In genomic region chr4:87422104-87423052, GRCh38 we compare ENCODE assay signal across 1 cellular context.
TF ChIP-seq lines count a peak whose summit lies in the region.

Gene NUDT9 (plus strand): TSS chr4:87422573. CDS start chr4:87422906, 333 bp downstream.

TF ChIP-seq in HepG2, 621 proteins besides CTCF, POLR2A, EP300 and RAD21 (continued from another document and continues in another):
- TF ChIP-seq, protein P1, sequence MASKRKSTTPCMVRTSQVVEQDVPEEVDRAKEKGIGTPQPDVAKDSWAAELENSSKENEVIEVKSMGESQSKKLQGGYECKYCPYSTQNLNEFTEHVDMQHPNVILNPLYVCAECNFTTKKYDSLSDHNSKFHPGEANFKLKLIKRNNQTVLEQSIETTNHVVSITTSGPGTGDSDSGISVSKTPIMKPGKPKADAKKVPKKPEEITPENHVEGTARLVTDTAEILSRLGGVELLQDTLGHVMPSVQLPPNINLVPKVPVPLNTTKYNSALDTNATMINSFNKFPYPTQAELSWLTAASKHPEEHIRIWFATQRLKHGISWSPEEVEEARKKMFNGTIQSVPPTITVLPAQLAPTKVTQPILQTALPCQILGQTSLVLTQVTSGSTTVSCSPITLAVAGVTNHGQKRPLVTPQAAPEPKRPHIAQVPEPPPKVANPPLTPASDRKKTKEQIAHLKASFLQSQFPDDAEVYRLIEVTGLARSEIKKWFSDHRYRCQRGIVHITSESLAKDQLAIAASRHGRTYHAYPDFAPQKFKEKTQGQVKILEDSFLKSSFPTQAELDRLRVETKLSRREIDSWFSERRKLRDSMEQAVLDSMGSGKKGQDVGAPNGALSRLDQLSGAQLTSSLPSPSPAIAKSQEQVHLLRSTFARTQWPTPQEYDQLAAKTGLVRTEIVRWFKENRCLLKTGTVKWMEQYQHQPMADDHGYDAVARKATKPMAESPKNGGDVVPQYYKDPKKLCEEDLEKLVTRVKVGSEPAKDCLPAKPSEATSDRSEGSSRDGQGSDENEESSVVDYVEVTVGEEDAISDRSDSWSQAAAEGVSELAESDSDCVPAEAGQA (IDR thresholded peaks at IDR 0.05; ENCODE audit: low read depth): 0 out of 2 replicates have a peak, but pooled peaks have one; percentile 21
- TF ChIP-seq, protein P1 (CRISPR knock-in tag; IDR thresholded peaks at IDR 0.05; ENCODE audit: borderline replicate concordance): 0 out of 2 replicates have a peak, but pooled peaks have one; percentile 47
- TF ChIP-seq MBNL3 (CRISPR knock-in tag; conservative IDR thresholded peaks at IDR 0.05): no peak
- no peak; the same call in 1 of the 2 replicates for TF ChIP-seq MIXL1 (CRISPR knock-in tag; IDR thresholded peaks at IDR 0.05)
- TF ChIP-seq ZNF674 (CRISPR knock-in tag; IDR thresholded peaks at IDR 0.05; ENCODE audit: low read depth): no peak
- TF ChIP-seq ZBTB1 (CRISPR knock-in tag; IDR thresholded peaks at IDR 0.05; ENCODE audit: borderline replicate concordance): no peak
- peak; percentile 99 for TF ChIP-seq ZNF501 (CRISPR knock-in tag; IDR thresholded peaks at IDR 0.05)
- peak; percentile 71 for TF ChIP-seq HDAC2 (CRISPR knock-in tag; IDR thresholded peaks at IDR 0.05)
- peak; percentile 91; the same call in 1 of the 2 replicates for TF ChIP-seq ISX (CRISPR knock-in tag; conservative IDR thresholded peaks at IDR 0.05)
- TF ChIP-seq ZFP36L1 (CRISPR knock-in tag; IDR thresholded peaks at IDR 0.05): peak; percentile 83
- TF ChIP-seq NKX3-1 (CRISPR knock-in tag; IDR thresholded peaks at IDR 0.05): peak; percentile 72; the same call in 1 of the 2 replicates
- TF ChIP-seq, protein P2, sequence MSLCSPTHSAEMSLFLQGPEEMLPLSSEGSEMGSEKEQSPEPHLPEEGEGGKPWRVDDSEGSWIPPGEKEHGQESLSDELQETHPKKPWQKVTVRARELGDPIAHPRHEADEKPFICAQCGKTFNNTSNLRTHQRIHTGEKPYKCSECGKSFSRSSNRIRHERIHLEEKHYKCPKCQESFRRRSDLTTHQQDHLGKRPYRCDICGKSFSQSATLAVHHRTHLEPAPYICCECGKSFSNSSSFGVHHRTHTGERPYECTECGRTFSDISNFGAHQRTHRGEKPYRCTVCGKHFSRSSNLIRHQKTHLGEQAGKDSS (CRISPR knock-in tag; IDR thresholded peaks at IDR 0.05; ENCODE audit: borderline replicate concordance, low read depth): peak; percentile 51; the same call in 1 of the 2 replicates
- TF ChIP-seq ZNF329 (CRISPR knock-in tag; IDR thresholded peaks at IDR 0.05; ENCODE audit: low read depth): no peak
- TF ChIP-seq GRHL1 (CRISPR knock-in tag; conservative IDR thresholded peaks at IDR 0.05): no peak
- no peak for TF ChIP-seq NFE2L1 (CRISPR knock-in tag; IDR thresholded peaks at IDR 0.05; ENCODE audit: borderline replicate concordance)
- 0 out of 2 replicates have a peak, but pooled peaks have one; percentile 70 for TF ChIP-seq HINFP (CRISPR knock-in tag; IDR thresholded peaks at IDR 0.05; ENCODE audit: low read depth)
- TF ChIP-seq PHF5A (CRISPR knock-in tag; IDR thresholded peaks at IDR 0.05; ENCODE audit: low read depth, unreplicated experiment): no peak
- TF ChIP-seq NFE2L2 (IDR thresholded peaks at IDR 0.05; ENCODE audit: low read length): no peak
- no peak for TF ChIP-seq LCORL (IDR thresholded peaks at IDR 0.05)
- TF ChIP-seq LCORL (CRISPR knock-in tag; IDR thresholded peaks at IDR 0.05): no peak; the same call in 1 of the 2 replicates
- TF ChIP-seq ZNF253 (CRISPR knock-in tag; IDR thresholded peaks at IDR 0.05; ENCODE audit: borderline replicate concordance): peak; percentile 80; the same call in 1 of the 2 replicates
- TF ChIP-seq ZNF382 (CRISPR knock-in tag; IDR thresholded peaks at IDR 0.05; ENCODE audit: borderline replicate concordance): no peak
- TF ChIP-seq JUN (CRISPR knock-in tag; IDR thresholded peaks at IDR 0.05): peak; percentile 79; the same call in 1 of the 2 replicates
- peak; percentile 57; the same call in 1 of the 2 replicates for TF ChIP-seq IRF9 (CRISPR knock-in tag; IDR thresholded peaks at IDR 0.05; ENCODE audit: borderline replicate concordance)
- no peak for TF ChIP-seq ZNF672 (CRISPR knock-in tag; IDR thresholded peaks at IDR 0.05)
- TF ChIP-seq JARID2 (CRISPR knock-in tag; IDR thresholded peaks at IDR 0.05; ENCODE audit: insufficient replicate concordance): no peak
- peak; percentile 58; the same call in 1 of the 2 replicates for TF ChIP-seq ESRRA (CRISPR knock-in tag; IDR thresholded peaks at IDR 0.05; ENCODE audit: low read depth)
- TF ChIP-seq TIGD3 (CRISPR knock-in tag; IDR thresholded peaks at IDR 0.05; ENCODE audit: borderline replicate concordance): peak; percentile 72; the same call in 1 of the 2 replicates
- peak; percentile 62; the same call in 1 of the 2 replicates for TF ChIP-seq SMAD1 (CRISPR knock-in tag; IDR thresholded peaks at IDR 0.05; ENCODE audit: borderline replicate concordance, low read depth)
- no peak for TF ChIP-seq SMARCE1 (IDR thresholded peaks at IDR 0.05; ENCODE audit: borderline replicate concordance)
- TF ChIP-seq ATF7-NPFF (CRISPR knock-in tag; IDR thresholded peaks at IDR 0.05; ENCODE audit: low read depth): peak; percentile 78
- TF ChIP-seq FOSL1 (CRISPR knock-in tag; IDR thresholded peaks at IDR 0.05; ENCODE audit: borderline replicate concordance): peak; percentile 24; the same call in 1 of the 2 replicates
- TF ChIP-seq ELF4 (CRISPR knock-in tag; IDR thresholded peaks at IDR 0.05; ENCODE audit: borderline replicate concordance): no peak
- TF ChIP-seq ZNF646 (CRISPR knock-in tag; IDR thresholded peaks at IDR 0.05): no peak
- no peak for TF ChIP-seq SRY (CRISPR knock-in tag; IDR thresholded peaks at IDR 0.05)
- no peak for TF ChIP-seq KLF9 (CRISPR knock-in tag; IDR thresholded peaks at IDR 0.05; ENCODE audit: low read depth)
- no peak for TF ChIP-seq ZNF205 (CRISPR knock-in tag; IDR thresholded peaks at IDR 0.05)
- TF ChIP-seq, protein P3, sequence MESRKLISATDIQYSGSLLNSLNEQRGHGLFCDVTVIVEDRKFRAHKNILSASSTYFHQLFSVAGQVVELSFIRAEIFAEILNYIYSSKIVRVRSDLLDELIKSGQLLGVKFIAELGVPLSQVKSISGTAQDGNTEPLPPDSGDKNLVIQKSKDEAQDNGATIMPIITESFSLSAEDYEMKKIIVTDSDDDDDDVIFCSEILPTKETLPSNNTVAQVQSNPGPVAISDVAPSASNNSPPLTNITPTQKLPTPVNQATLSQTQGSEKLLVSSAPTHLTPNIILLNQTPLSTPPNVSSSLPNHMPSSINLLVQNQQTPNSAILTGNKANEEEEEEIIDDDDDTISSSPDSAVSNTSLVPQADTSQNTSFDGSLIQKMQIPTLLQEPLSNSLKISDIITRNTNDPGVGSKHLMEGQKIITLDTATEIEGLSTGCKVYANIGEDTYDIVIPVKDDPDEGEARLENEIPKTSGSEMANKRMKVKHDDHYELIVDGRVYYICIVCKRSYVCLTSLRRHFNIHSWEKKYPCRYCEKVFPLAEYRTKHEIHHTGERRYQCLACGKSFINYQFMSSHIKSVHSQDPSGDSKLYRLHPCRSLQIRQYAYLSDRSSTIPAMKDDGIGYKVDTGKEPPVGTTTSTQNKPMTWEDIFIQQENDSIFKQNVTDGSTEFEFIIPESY (CRISPR knock-in tag; IDR thresholded peaks at IDR 0.05): no peak
- no peak for TF ChIP-seq TCF7 (IDR thresholded peaks at IDR 0.05; ENCODE audit: low read depth)
- no peak for TF ChIP-seq RFX1 (IDR thresholded peaks at IDR 0.05)
- peak; percentile 89; the same call in 1 of the 2 replicates for TF ChIP-seq SALL2 (CRISPR knock-in tag; IDR thresholded peaks at IDR 0.05)
